Comparison of ENCODE assay signal across 16 cellular contexts in genomic region chr7:16913643-16914042, GRCh38. TPM values are rescaled to one million over a fixed set of nuclear protein-coding genes. Genes with fewer than 3 reads are reported as not detected.
DNase-seq lines count a peak whose midpoint lies in the region; ATAC-seq and TF ChIP-seq lines count a peak whose summit lies in the region.
"Had no signal": no experiment of that assay in that cellular context is flagged by ENCODE, and none has a peak within 500 bp of the region (broad histone marks: within the 10 kb centered on the region; RNA-seq: fewer than 3 reads in every experiment).

No MANE protein-coding gene starts in this region.

- 0 out of 2 replicates have a peak overlapping the region, but pooled peaks have one; percentile 32 for H3K18ac ChIP-seq in IMR-90 (ENCODE audit: low read depth, low read length)
- H3K18ac ChIP-seq in mesenchymal stem cell (ENCODE audit: low read depth in 1 of 2, low read length in 2 of 2) = peak overlapping the region in 1 of 2 experiments; percentile 79

- no peak for TF ChIP-seq EP300 in upper lobe of left lung (IDR thresholded peaks at IDR 0.05)

- no peaks in the 10 kb centered on the region for H3K9me3 Mint-ChIP-seq in endodermal cell
- H3K9me3 Mint-ChIP-seq: CD4-positive, alpha-beta T cell had no signal

- no peak overlapping the region for H2AK5ac ChIP-seq in IMR-90 (ENCODE audit: low read depth, low read length)
- H2AK5ac ChIP-seq in mesenchymal stem cell (ENCODE audit: low read length, severe bottlenecking) = peak overlapping the region; percentile 65

- TF ChIP-seq RAD21 in IMR-90 (IDR thresholded peaks at IDR 0.05; ENCODE audit: low read length) = no peak

- no peak overlapping the region for H3K4me3 Mint-ChIP-seq in endodermal cell
- H3K4me3 Mint-ChIP-seq: CD4-positive, alpha-beta T cell had no signal

- no peaks in the 10 kb centered on the region for H3K36me3 ChIP-seq in IMR-90 (ENCODE audit: control insufficient read depth, insufficient read depth, low read length)
- H3K36me3 ChIP-seq in endodermal cell (ENCODE audit: control insufficient read depth, insufficient read depth, low read length) = no peaks in the 10 kb centered on the region
- no peaks in the 10 kb centered on the region for H3K36me3 ChIP-seq in mesenchymal stem cell (ENCODE audit: control insufficient read depth in 1 of 2, insufficient read depth in 2 of 2, low read depth in 1 of 2, low read length in 2 of 2)
- no peaks in the 10 kb centered on the region for H3K36me3 ChIP-seq in adrenal gland (replicated peaks in 1 of 2)
- no peaks in the 10 kb centered on the region for H3K36me3 ChIP-seq in upper lobe of left lung
- H3K36me3 ChIP-seq: BLaER1 treated with 17β-estradiol and CSF1 and Interleukin-3, amounts not matched to agents 10 nM and 100 nM had no signal

- H2BK12ac ChIP-seq in mesenchymal stem cell (ENCODE audit: low read length in 2 of 2) = peak overlapping the region in 1 of 2 experiments; percentile 95

- H3K9me3 ChIP-seq in IMR-90 (ENCODE audit: control insufficient read depth, insufficient read depth, low read length) (no peaks in the 10 kb centered on the region), endodermal cell (ENCODE audit: control insufficient read depth, low read length) (peaks cover 20% of the 10 kb centered on the region), mesenchymal stem cell (ENCODE audit: control insufficient read depth, low read length) (peaks cover 17% of the 10 kb centered on the region), adrenal gland (replicated peaks in 1 of 3) (no peaks in the 10 kb centered on the region), upper lobe of left lung (no peaks in the 10 kb centered on the region)

- H2BK15ac ChIP-seq in IMR-90 (ENCODE audit: low read depth, low read length) (no peak overlapping the region), mesenchymal stem cell (ENCODE audit: low read depth, poor library complexity, severe bottlenecking) (no peak overlapping the region)

- no peak for ATAC-seq in IMR-90 (ENCODE audit: low read depth)
- no peak for ATAC-seq in upper lobe of left lung (ENCODE audit: low FRiP score in 2 of 2)

- H3K4me3 ChIP-seq in IMR-90 (ENCODE audit: insufficient read depth, low read depth, low read length) = no peak overlapping the region
- no peak overlapping the region for H3K4me3 ChIP-seq in endodermal cell (ENCODE audit: low read length)
- H3K4me3 ChIP-seq in mesenchymal stem cell (ENCODE audit: insufficient read depth in 1 of 2, low read depth in 1 of 2, low read length in 2 of 2) = no peak overlapping the region
- H3K4me3 ChIP-seq in adrenal gland = no peak overlapping the region
- no peak overlapping the region for H3K4me3 ChIP-seq in upper lobe of left lung
- H3K4me3 ChIP-seq: BLaER1 treated with 17β-estradiol and CSF1 and Interleukin-3, amounts not matched to agents 10 nM and 100 nM had no signal

- no CpG with 5 or more reads among the region's 5 CpGs for WGBS in IMR-90 (ENCODE audit: extremely low coverage in 2 of 2, insufficient read length in 1 of 2), 2 experiments
- WGBS in endodermal cell (ENCODE audit: insufficient coverage in 1 of 2, insufficient read length in 1 of 2), 2 experiments = 82 to 100% methylated on average over 1 to 5 of the region's 5 CpGs
- WGBS in mesenchymal stem cell = 83% methylated on average over 5 of the region's 5 CpGs
- 83 to 87% (median 86%) methylated on average over 3 to 5 of the region's 5 CpGs for WGBS in adrenal gland, 4 donors
- WGBS in upper lobe of left lung, 2 donors = 89 to 97% methylated on average over 2 to 5 of the region's 5 CpGs

- H3K4me2 ChIP-seq in IMR-90 (ENCODE audit: low read depth, low read length) (no peak overlapping the region), mesenchymal stem cell (ENCODE audit: low read length, poor library complexity, severe bottlenecking) (no peak overlapping the region)
- H3K4me2 ChIP-seq: BLaER1 treated with 17β-estradiol and CSF1 and Interleukin-3, amounts not matched to agents 10 nM and 100 nM had no signal

- H3K27ac Mint-ChIP-seq in endodermal cell = no peak overlapping the region
- H3K27ac Mint-ChIP-seq: CD4-positive, alpha-beta T cell had no signal

- intact Hi-C loops in IMR-90 (cut with micrococcal nuclease) (loop anchor here (10.0 kb wide), 1 partner anchor 489 kb away; the partner anchor contains the start of gene CRPPA), adrenal gland (cut with DNase I) (loop anchor here (10.0 kb wide), 2 partner anchors 109 to 219 kb away; partner anchors contain the start of gene AGR2 (in 2 of the 2))

- no peak overlapping the region for H3K56ac ChIP-seq in IMR-90 (ENCODE audit: extremely low read depth, insufficient read depth, low read length)

- no peaks in the 10 kb centered on the region for H3K79me1 ChIP-seq in IMR-90 (ENCODE audit: low read depth in 1 of 2, low read length in 2 of 2)
- H3K79me1 ChIP-seq in mesenchymal stem cell (replicated peaks; ENCODE audit: low read length, poor library complexity, severe bottlenecking) = no peaks in the 10 kb centered on the region

- in situ Hi-C loops in IMR-90 (cut with MboI; ENCODE audit: low sequenced_read_pairs) = loop anchor here (10.0 to 25.0 kb wide), 4 partner anchors 219 to 1424 kb away; no protein-coding TSS in a partner anchor

- H4K20me1 ChIP-seq in IMR-90 (ENCODE audit: insufficient read depth, low read length) = no peaks in the 10 kb centered on the region; the same call in 1 of the 2 replicates
- H4K20me1 ChIP-seq: BLaER1 treated with 17β-estradiol and CSF1 and Interleukin-3, amounts not matched to agents 10 nM and 100 nM had no signal

- no peak overlapping the region for H2AK9ac ChIP-seq in IMR-90 (replicated peaks; ENCODE audit: low read depth, low read length, poor library complexity)

- no peak overlapping the region for H4K91ac ChIP-seq in IMR-90 (ENCODE audit: insufficient read depth, low read depth, low read length)
- H4K91ac ChIP-seq in mesenchymal stem cell (ENCODE audit: low read length) = peak overlapping the region; percentile 83

- TF ChIP-seq POLR2A in IMR-90 (IDR thresholded peaks at IDR 0.05; ENCODE audit: low read depth, low read length) (no peak), adrenal gland (IDR thresholded peaks at IDR 0.05) (no peak), upper lobe of left lung (IDR thresholded peaks at IDR 0.05) (no peak)

- H3K36me3 Mint-ChIP-seq in endodermal cell (ENCODE audit: low read depth) = no peaks in the 10 kb centered on the region

- H2AFZ ChIP-seq in IMR-90 (replicated peaks; ENCODE audit: low read length, poor library complexity) (no peak overlapping the region), mesenchymal stem cell (ENCODE audit: low read depth, low read length) (no peak overlapping the region)

- H3K4ac ChIP-seq in IMR-90 (ENCODE audit: low read depth, low read length) (no peak overlapping the region), mesenchymal stem cell (ENCODE audit: low read depth in 1 of 2, low read length in 2 of 2) (peak overlapping the region; percentile 32 to 75)

- H2BK120ac ChIP-seq in IMR-90 (ENCODE audit: low read depth, low read length) (no peak overlapping the region), mesenchymal stem cell (ENCODE audit: low read depth, low read length) (peak overlapping the region; percentile 19)

- H4K5ac ChIP-seq in IMR-90 (ENCODE audit: low read depth, low read length) = no peak overlapping the region; the same call in 1 of the 2 replicates

- peaks cover 3% of the 10 kb centered on the region; the same call in 1 of the 2 replicates for H3K9me1 ChIP-seq in IMR-90 (ENCODE audit: insufficient read depth, low read length)

- no TSS peak for BruUV-seq in IMR-90 (replicated peaks; lab: Mats Ljungman, UMichigan)

- H3K27me3 ChIP-seq in IMR-90 (ENCODE audit: control insufficient read depth, insufficient read depth, low read length) = no peaks in the 10 kb centered on the region
- H3K27me3 ChIP-seq in endodermal cell (ENCODE audit: control insufficient read depth, insufficient read depth, low read length, poor library complexity, severe bottlenecking) = no peaks in the 10 kb centered on the region
- no peaks in the 10 kb centered on the region for H3K27me3 ChIP-seq in mesenchymal stem cell (ENCODE audit: control insufficient read depth in 1 of 2, insufficient read depth in 1 of 2, low read length in 2 of 2)
- no peaks in the 10 kb centered on the region for H3K27me3 ChIP-seq in adrenal gland
- no peaks in the 10 kb centered on the region for H3K27me3 ChIP-seq in upper lobe of left lung
- H3K27me3 ChIP-seq: BLaER1 treated with 17β-estradiol and CSF1 and Interleukin-3, amounts not matched to agents 10 nM and 100 nM had no signal

- H3K27ac ChIP-seq in IMR-90 (ENCODE audit: insufficient read depth, low read length) (no peak overlapping the region), endodermal cell (ENCODE audit: low read depth, low read length) (no peak overlapping the region), mesenchymal stem cell (ENCODE audit: low read length, poor library complexity, severe bottlenecking) (no peak overlapping the region), adrenal gland (no peak overlapping the region), upper lobe of left lung (no peak overlapping the region)
- H3K27ac ChIP-seq: BLaER1 treated with 17β-estradiol and CSF1 and Interleukin-3, amounts not matched to agents 10 nM and 100 nM had no signal

- dilution Hi-C loops in IMR-90 (cut with HindIII; ENCODE audit: low sequenced_read_pairs, unreplicated experiment) = no loop called here

- H4K8ac ChIP-seq in IMR-90 (ENCODE audit: low read depth in 2 of 2, low read length in 2 of 2) = no peak overlapping the region
- H4K8ac ChIP-seq in mesenchymal stem cell (ENCODE audit: low read length) = peak overlapping the region; percentile 49

- peak; percentile 78 for DNase-seq in ELF-1 (ENCODE audit: low read depth, low spot score)
- DNase-seq in IMR-90 = no peak
- peak; percentile 58 for DNase-seq in endodermal cell
- no peak for DNase-seq in mesenchymal stem cell
- DNase-seq in CD1c-positive myeloid dendritic cell (ENCODE audit: extremely low spot score) = no peak
- no peak for DNase-seq in adrenal gland
- DNase-seq in upper lobe of left lung = no peak
- DNase-seq in stimulated activated CD4-positive, alpha-beta T cell treated with anti-CD3 and anti-CD28 coated beads, Interleukin-2, amount 100 ng/mL, for 48 hours = no peak
- DNase-seq: ACHN; Calu3; CD4-positive, alpha-beta T cell; DMS 273 treated with DMSO at 0.1 percent for 48 hours had no signal

- H3K14ac ChIP-seq in IMR-90 (replicated peaks; ENCODE audit: low read depth, low read length) (no peak overlapping the region), mesenchymal stem cell (ENCODE audit: low read length in 2 of 2) (no peak overlapping the region)

- POLR2A ChIA-PET in IMR-90 (lab: Charles Lee; ENCODE audit: unreplicated experiment) = no interaction called here

- TF ChIP-seq CTCF in IMR-90 (conservative IDR thresholded peaks at IDR 0.05; ENCODE audit: low read depth, low read length) = no peak
- TF ChIP-seq CTCF in endodermal cell (conservative IDR thresholded peaks at IDR 0.05) = peak; percentile 18
- TF ChIP-seq CTCF in adrenal gland (IDR thresholded peaks at IDR 0.05) = no peak
- no peak for TF ChIP-seq CTCF in upper lobe of left lung (IDR thresholded peaks at IDR 0.05)

- H3K9ac ChIP-seq in IMR-90 (ENCODE audit: low read depth, low read length) (no peak overlapping the region), endodermal cell (ENCODE audit: extremely low read depth, low read length, poor library complexity, severe bottlenecking) (no peak overlapping the region), mesenchymal stem cell (ENCODE audit: low read length) (no peak overlapping the region)
- H3K9ac ChIP-seq: BLaER1 treated with 17β-estradiol and CSF1 and Interleukin-3, amounts not matched to agents 10 nM and 100 nM had no signal

- H3K23ac ChIP-seq in IMR-90 (ENCODE audit: low read depth, low read length) = no peak overlapping the region
- no peak overlapping the region for H3K23ac ChIP-seq in mesenchymal stem cell (ENCODE audit: low read length in 2 of 2)

- CTCF ChIA-PET in IMR-90 (lab: Yijun Ruan, JAX) = interaction anchor here (1.4 to 1.6 kb wide), 2 partner anchors 19 to 22 kb away, joined by 5 to 6 read pairs; no protein-coding TSS in a partner anchor

- H3K4me1 Mint-ChIP-seq in endodermal cell = peaks cover 15% of the 10 kb centered on the region

- no peaks in the 10 kb centered on the region for H3K27me3 Mint-ChIP-seq in endodermal cell (ENCODE audit: insufficient read depth)

- peak overlapping the region; percentile 55 for H2BK5ac ChIP-seq in IMR-90 (ENCODE audit: low read depth, low read length, poor library complexity, severe bottlenecking)
- H2BK5ac ChIP-seq in mesenchymal stem cell (ENCODE audit: low read depth, low read length, poor library complexity, severe bottlenecking) = no peak overlapping the region

- peak overlapping the region; percentile 5 for H2BK20ac ChIP-seq in IMR-90 (ENCODE audit: low read depth, low read length)

- H3K4me1 ChIP-seq in IMR-90 (ENCODE audit: control insufficient read depth, insufficient read depth, low read length) (peaks cover 7% of the 10 kb centered on the region; the same call in 1 of the 2 replicates), endodermal cell (ENCODE audit: control insufficient read depth, insufficient read depth, low read length) (no peaks in the 10 kb centered on the region), mesenchymal stem cell (ENCODE audit: control insufficient read depth, insufficient read depth, low read depth, low read length) (peaks cover 6% of the 10 kb centered on the region), adrenal gland (replicated peaks in 1 of 2) (no peaks in the 10 kb centered on the region), upper lobe of left lung (peaks cover 0 to 5% (median 2%) of the 10 kb centered on the region in 4 donors)

RNA-seq across cellular contexts. Expression of gene AGR3, which starts 31.9 kb away (rescaled TPM):
- total RNA-seq in IMR-90 (2012; rRNA removed) (not detected in 2 replicates), endodermal cell (not detected), adrenal gland (not detected), upper lobe of left lung (100 to 1,000 TPM in 2 of 6 donors, 10 to 100 TPM in 4; 10.5 to 209 (median 74.6) TPM)
- polyA plus RNA-seq in IMR-90 (2012; rRNA removed) (not detected in 2 replicates), adrenal gland (not detected)
- polyA plus RNA-seq in IMR-90 (2012; cell fraction: cytosol; rRNA removed) = not detected in 2 replicates
- not detected in 2 replicates for polyA plus RNA-seq in IMR-90 (2012; cell fraction: nucleus; rRNA removed; ENCODE audit: low replicate concordance)
- not detected for polyA plus RNA-seq in endodermal cell (2013, experiment 1 of 2)
- not detected for polyA plus RNA-seq in endodermal cell (2013, experiment 2 of 2)
- not detected for polyA plus RNA-seq in mesenchymal stem cell (2013, experiment 1 of 2)
- polyA plus RNA-seq in mesenchymal stem cell (2013, experiment 2 of 2) = not detected
- total RNA-seq: A172; CD4-positive, alpha-beta T cell; Daoy; H4 had no signal

Comparison
In these comparisons a context has a peak if more than half of its experiments do, and no peak if none do; other contexts are left out.
1. DNase-seq: peak in ELF-1 (single experiment) and endodermal cell (single experiment); none in IMR-90 (single experiment), mesenchymal stem cell (single experiment), CD1c-positive myeloid dendritic cell (single experiment), adrenal gland (0 of 7), upper lobe of left lung (0 of 2) and stimulated activated CD4-positive, alpha-beta T cell treated with anti-CD3 and anti-CD28 coated beads, Interleukin-2, amount 100 ng/mL, for 48 hours (0 of 2).
2. RNA of gene AGR3, which starts 31.9 kb away (total RNA-seq): 10.5 to 209 TPM in upper lobe of left lung; not detected in IMR-90, not detected in endodermal cell and not detected in adrenal gland; every median in the first group is over 4 times any median in the second.